8 cellular contexts compared by ENCODE assay signal in genomic region chr11:130427581-130428211, GRCh38. TPM values are rescaled to one million over a fixed set of nuclear protein-coding genes. Genes with fewer than 3 reads are reported as not detected.
A peak's percentile ranks its signal among the peaks of the same experiment; 100 is the strongest.
DNase-seq lines count a peak whose midpoint lies in the region; ATAC-seq and TF ChIP-seq lines count a peak whose summit lies in the region.

No MANE protein-coding gene starts in this region.

- no peak for TF ChIP-seq POLR2A in GM18505 (IDR thresholded peaks at IDR 0.05; ENCODE audit: borderline replicate concordance, extremely low read depth, insufficient read depth, insufficient read length)

- H3K4me3 ChIP-seq in RWPE2 (ENCODE audit: severe bottlenecking), result peak overlapping the region; percentile 10

- intact Hi-C loops in Right ventricle myocardium superior (cut with DNase I), result no loop called here

- H3K36me3 Mint-ChIP-seq in progenitor cell of endocrine pancreas (ENCODE audit: insufficient read depth), result no peaks in the 10 kb centered on the region

- no peak; the same call in 2 of the 3 replicates for ATAC-seq in RWPE2 (ENCODE audit: low read depth)
- peak; percentile 23 for ATAC-seq in Right ventricle myocardium superior (ENCODE audit: poor library complexity)
- no peak for ATAC-seq in GM18505 (IDR thresholded peaks at IDR 0.05; ENCODE audit: unreplicated experiment)
- no peak for ATAC-seq in HG02678 (IDR thresholded peaks at IDR 0.05; ENCODE audit: unreplicated experiment)

- no peaks in the 10 kb centered on the region for H3K9me3 Mint-ChIP-seq in progenitor cell of endocrine pancreas (ENCODE audit: low read depth)

- DNase-seq in EL (peak; percentile 23), RWPE2 (ENCODE audit: low spot score) (no peak), Right ventricle myocardium superior (no peak), progenitor cell of endocrine pancreas (ENCODE audit: low spot score, unreplicated experiment) (peak; percentile 16), SHP77 treated with DMSO at 0.1 percent for 48 hours (lab: John Stamatoyannopoulos, UW) (no peak), DMS79 treated with DMSO at 0.1 percent for 48 hours (lab: John Stamatoyannopoulos, UW) (no peak)

- H3K27ac Mint-ChIP-seq in progenitor cell of endocrine pancreas, result no peak overlapping the region

- peaks cover 7% of the 10 kb centered on the region for H3K4me1 Mint-ChIP-seq in progenitor cell of endocrine pancreas (ENCODE audit: low read depth)

- no peaks in the 10 kb centered on the region for H3K9me3 ChIP-seq in RWPE2 (ENCODE audit: severe bottlenecking)

- H3K36me3 ChIP-seq in RWPE2 (ENCODE audit: low read depth), result no peaks in the 10 kb centered on the region

- TF ChIP-seq CTCF in RWPE2 (IDR thresholded peaks at IDR 0.05; ENCODE audit: poor library complexity, severe bottlenecking) (no peak), progenitor cell of endocrine pancreas (IDR thresholded peaks at IDR 0.05; ENCODE audit: unreplicated experiment) (peak; percentile 38)

- H3K4me1 ChIP-seq in RWPE2 (ENCODE audit: insufficient read depth, poor library complexity, severe bottlenecking), result no peaks in the 10 kb centered on the region

- H3K27me3 ChIP-seq in RWPE2 (ENCODE audit: insufficient read depth, poor library complexity, severe bottlenecking), result peaks cover 71% of the 10 kb centered on the region

- no peak overlapping the region for H3K27ac ChIP-seq in RWPE2 (ENCODE audit: poor library complexity, severe bottlenecking)

- peaks cover 76% of the 10 kb centered on the region for H3K27me3 Mint-ChIP-seq in progenitor cell of endocrine pancreas

- peak overlapping the region; percentile 58 for H3K4me3 Mint-ChIP-seq in progenitor cell of endocrine pancreas (ENCODE audit: low read depth)

RNA-seq across cellular contexts. Expression of gene ADAMTS8, which starts 0.7 kb away (rescaled TPM):
- total RNA-seq in Right ventricle myocardium superior (0.48 TPM), progenitor cell of endocrine pancreas (0.22 and 0.40 TPM in 2 replicates)

RNA-seq across cellular contexts. Expression of gene ADAMTS15, which starts 20.7 kb away (rescaled TPM):
- total RNA-seq in Right ventricle myocardium superior, result 43.5 TPM
- total RNA-seq in progenitor cell of endocrine pancreas, result 1.2 TPM in 2 replicates

Comparison
In these comparisons a context has a peak if more than half of its experiments do, and no peak if none do; other contexts are left out.
1. DNase-seq: peak in EL (single experiment) and progenitor cell of endocrine pancreas (single experiment); none in RWPE2 (single experiment), Right ventricle myocardium superior (single experiment), SHP77 treated with DMSO at 0.1 percent for 48 hours (single experiment) and DMS79 treated with DMSO at 0.1 percent for 48 hours (single experiment).
2. RNA of gene ADAMTS15, which starts 20.7 kb away (total RNA-seq): 43.5 TPM in Right ventricle myocardium superior (single experiment); 1.2 TPM in progenitor cell of endocrine pancreas; every median in the first group is over 10 times any median in the second.